3 cellular contexts compared by ENCODE assay signal in genomic region chr17:59765038-59765437, GRCh38.
TF ChIP-seq lines count a peak whose summit lies in the region.

No MANE protein-coding gene starts in this region.

TF ChIP-seq in SK-N-SH, 30 proteins besides CTCF, POLR2A, EP300 and RAD21:
- no peak for TF ChIP-seq EZH2phosphoT487 (IDR thresholded peaks at IDR 0.05; ENCODE audit: borderline replicate concordance, low read depth)
- TF ChIP-seq FOXJ3 (CRISPR knock-in tag; IDR thresholded peaks at IDR 0.05): no peak
- TF ChIP-seq TCF12 (IDR thresholded peaks at IDR 0.05): no peak
- TF ChIP-seq CHD2 (IDR thresholded peaks at IDR 0.05; ENCODE audit: low read length, partially characterized antibody): no peak

TF ChIP-seq in SK-N-SH treated with all-trans-retinoic acid at 6 μM for 48 hours, 23 proteins besides CTCF, POLR2A, EP300 and RAD21:
- TF ChIP-seq SNAI2 (CRISPR knock-in tag; IDR thresholded peaks at IDR 0.05) (no peak), GLIS3 (CRISPR knock-in tag; IDR thresholded peaks at IDR 0.05) (no peak), ISL1 (CRISPR knock-in tag; IDR thresholded peaks at IDR 0.05) (no peak), ZNF8 (CRISPR knock-in tag; IDR thresholded peaks at IDR 0.05) (no peak), TCF4 (CRISPR knock-in tag; IDR thresholded peaks at IDR 0.05; ENCODE audit: borderline replicate concordance) (no peak), TOX (CRISPR knock-in tag; IDR thresholded peaks at IDR 0.05; ENCODE audit: borderline replicate concordance) (no peak), ZNF565 (CRISPR knock-in tag; conservative IDR thresholded peaks at IDR 0.05; ENCODE audit: low read depth) (no peak), RARB (CRISPR knock-in tag; IDR thresholded peaks at IDR 0.05) (no peak), ARNTL (CRISPR knock-in tag; IDR thresholded peaks at IDR 0.05; ENCODE audit: borderline replicate concordance, low read depth) (no peak), CSDC2 (CRISPR knock-in tag; IDR thresholded peaks at IDR 0.05) (no peak), ZFP30 (CRISPR knock-in tag; IDR thresholded peaks at IDR 0.05) (no peak), CREB5 (CRISPR knock-in tag; IDR thresholded peaks at IDR 0.05; ENCODE audit: low read depth) (no peak), ESRRG (CRISPR knock-in tag; IDR thresholded peaks at IDR 0.05) (no peak), ZNF70 (CRISPR knock-in tag; IDR thresholded peaks at IDR 0.05) (no peak), TSHZ2 (CRISPR knock-in tag; IDR thresholded peaks at IDR 0.05) (no peak), OSR1 (CRISPR knock-in tag; IDR thresholded peaks at IDR 0.05) (no peak), PPARA (CRISPR knock-in tag; IDR thresholded peaks at IDR 0.05; ENCODE audit: borderline replicate concordance) (no peak), BACH2 (CRISPR knock-in tag; IDR thresholded peaks at IDR 0.05; ENCODE audit: borderline replicate concordance) (no peak), ZC3H10 (CRISPR knock-in tag; IDR thresholded peaks at IDR 0.05) (no peak), ZFP3 (CRISPR knock-in tag; IDR thresholded peaks at IDR 0.05) (no peak)

TF ChIP-seq in A549, 52 proteins besides CTCF, POLR2A, EP300 and RAD21:
- TF ChIP-seq BHLHE40 (IDR thresholded peaks at IDR 0.05; ENCODE audit: low read depth, low read length): no peak
- peak; percentile 49; the same call in 1 of the 2 replicates for TF ChIP-seq EHF (CRISPR knock-in tag; IDR thresholded peaks at IDR 0.05)
- TF ChIP-seq HOXB13 (CRISPR knock-in tag; IDR thresholded peaks at IDR 0.05; ENCODE audit: low read depth): peak; percentile 52; the same call in 1 of the 2 replicates
- no peak for TF ChIP-seq HOXA7 (CRISPR knock-in tag; IDR thresholded peaks at IDR 0.05)
- TF ChIP-seq HES2 (IDR thresholded peaks at IDR 0.05): no peak
- TF ChIP-seq CBX8 (IDR thresholded peaks at IDR 0.05): no peak
